21 cellular contexts compared by ENCODE assay signal in the genomic region with DNA sequence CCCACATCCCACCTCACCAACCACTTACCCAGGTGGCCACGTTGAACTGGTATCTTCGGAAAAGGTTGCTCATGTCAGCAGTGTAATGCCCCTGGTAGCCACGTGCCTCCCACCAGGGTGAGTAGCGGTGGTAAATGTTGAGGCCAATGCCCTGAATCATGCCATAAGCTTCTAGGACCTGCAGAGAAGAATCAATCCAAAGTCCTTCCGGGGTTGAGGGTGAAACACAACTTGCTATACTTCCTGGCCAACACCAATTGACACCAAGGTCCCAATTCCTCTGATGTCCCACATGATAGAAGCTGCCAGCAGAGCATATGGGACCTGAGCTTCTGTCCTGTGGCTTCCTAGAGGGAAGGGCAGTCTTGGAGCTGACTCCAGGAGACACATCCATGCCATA.
"Had no signal": no experiment of that assay in that cellular context is flagged by ENCODE, and none has a peak within 500 bp of the region (broad histone marks: within the 10 kb centered on the region; RNA-seq: fewer than 3 reads in every experiment).

No MANE protein-coding gene starts in this region.

- H3K4me2 ChIP-seq: KMS-11 had no signal

- H3K4me1 ChIP-seq: SJSA1 had no signal

- H3K27me3 ChIP-seq: MG63, SJSA1 had no signal

- FAIRE-seq: RCC 7860 had no signal

- H3K27ac ChIP-seq: KMS-11, SJSA1, SK-N-MC had no signal

- H3K9me3 ChIP-seq: MG63, SJSA1 had no signal

- H3K9ac ChIP-seq: KMS-11 had no signal

- H3K4me3 ChIP-seq: MG63, SJSA1, SK-N-MC had no signal

- DNase-seq: IMR-90, MG63, NCI-H1092 treated with DMSO at 0.1 percent for 48 hours, NCI-H1436, NCI-H187, NCI-H2029, NCI-H2081 treated with DMSO at 0.1 percent for 48 hours, NCI-H2171, NCI-H226, NCI-H446, NCI-H510A, NCI-H524 treated with DMSO at 0.1 percent for 48 hours, NCI-H69, NCI-H774, Right ventricle myocardium superior, RPMI8226, SIG-M5 had no signal

- H3K36me3 ChIP-seq: MG63, SJSA1 had no signal
